ENCODE assay signal across 9 cellular contexts in genomic region chr4:100175853-100176252, GRCh38. TPM values are rescaled to one million over a fixed set of nuclear protein-coding genes. Genes with fewer than 3 reads are reported as not detected.
"Had no signal": no experiment of that assay in that cellular context is flagged by ENCODE, and none has a peak within 500 bp of the region (broad histone marks: within the 10 kb centered on the region; RNA-seq: fewer than 3 reads in every experiment).

No MANE protein-coding gene starts in this region.

- ATAC-seq: GM23338, HCT116 had no signal

- H3K9me3 Mint-ChIP-seq: GM23338, HFFc6 had no signal

- H3K27ac Mint-ChIP-seq: GM23338, H9, HFFc6 had no signal

- DNase-seq: GM23248, GOT3, H7, H9, HCEC 1CT, HFFc6 had no signal

- H3K4me3 Mint-ChIP-seq: GM23338, H9, HFFc6 had no signal

- H3K4me1 Mint-ChIP-seq: GM23338, H9 had no signal

RNA-seq across cellular contexts. Expression of gene DDIT4L, which starts 14.4 kb away (rescaled TPM):
- total RNA-seq: H4 had no signal
